ENCODE assay signal across 17 cellular contexts in the genomic region with DNA sequence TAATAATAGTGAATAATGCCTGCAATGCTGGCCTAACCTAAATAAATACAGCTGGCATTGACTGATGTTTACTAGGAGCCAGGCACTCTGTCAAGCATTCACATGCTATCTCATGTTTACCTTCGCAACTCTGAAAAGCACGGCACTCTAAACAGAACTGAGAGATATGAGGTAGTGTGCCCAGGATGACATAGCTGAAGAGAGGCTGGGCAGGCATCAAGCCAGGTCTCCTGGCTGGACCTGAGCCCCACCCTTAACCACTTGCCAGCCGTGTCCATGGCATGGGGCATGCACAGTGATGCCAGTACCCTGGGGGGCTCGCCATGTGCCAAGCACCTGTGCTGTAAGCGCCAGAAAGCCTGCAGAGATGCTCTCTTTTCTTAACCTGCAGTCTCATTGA.
"Had no signal": no experiment of that assay in that cellular context is flagged by ENCODE, and none has a peak within 500 bp of the region (broad histone marks: within the 10 kb centered on the region; RNA-seq: fewer than 3 reads in every experiment).

No MANE protein-coding gene starts in this region.

- H3K27me3 ChIP-seq: body of pancreas had no signal

- H3K4me3 ChIP-seq: adrenal gland, body of pancreas, smooth muscle cell, tibial nerve had no signal

- H3K4me1 ChIP-seq: adrenal gland, body of pancreas, tibial nerve had no signal

- H3K27ac ChIP-seq: adrenal gland, body of pancreas, tibial nerve had no signal

- H3K4me2 ChIP-seq: smooth muscle cell had no signal

- H3K9me3 ChIP-seq: adrenal gland, body of pancreas had no signal

- DNase-seq: activated B cell treated with CpG ODN at 0.5 μM for 24 hours; activated CD4-positive, alpha-beta T cell treated with anti-CD3 and anti-CD28 coated beads, Interleukin-2, amount 10 ng/mL, durations not matched to agents 7 days and 5 days; activated naive CD4-positive, alpha-beta T cell treated with anti-CD3 and anti-CD28 coated beads, Interleukin-2, amount 10 ng/mL, durations not matched to agents 7 days and 5 days; activated T-cell treated with anti-CD3 and anti-CD28 coated beads for 4 hours; adrenal gland; body of pancreas; cerebellar nuclear complex; dermis blood vessel endothelial cell; immature natural killer cell; mammary epithelial cell; naive thymus-derived CD8-positive, alpha-beta T cell; nucleus accumbens; right cardiac atrium; T-helper 2 cell had no signal

- ATAC-seq: activated T-helper 17 cell treated with anti-CD3 and anti-CD28 coated beads, Interleukin-2, amount 50 U/mL, for 72 hours; body of pancreas; naive thymus-derived CD8-positive, alpha-beta T cell had no signal

- H3K36me3 ChIP-seq: adrenal gland, tibial nerve had no signal
